ENCODE assay signal across 1 cellular context in the genomic region with DNA sequence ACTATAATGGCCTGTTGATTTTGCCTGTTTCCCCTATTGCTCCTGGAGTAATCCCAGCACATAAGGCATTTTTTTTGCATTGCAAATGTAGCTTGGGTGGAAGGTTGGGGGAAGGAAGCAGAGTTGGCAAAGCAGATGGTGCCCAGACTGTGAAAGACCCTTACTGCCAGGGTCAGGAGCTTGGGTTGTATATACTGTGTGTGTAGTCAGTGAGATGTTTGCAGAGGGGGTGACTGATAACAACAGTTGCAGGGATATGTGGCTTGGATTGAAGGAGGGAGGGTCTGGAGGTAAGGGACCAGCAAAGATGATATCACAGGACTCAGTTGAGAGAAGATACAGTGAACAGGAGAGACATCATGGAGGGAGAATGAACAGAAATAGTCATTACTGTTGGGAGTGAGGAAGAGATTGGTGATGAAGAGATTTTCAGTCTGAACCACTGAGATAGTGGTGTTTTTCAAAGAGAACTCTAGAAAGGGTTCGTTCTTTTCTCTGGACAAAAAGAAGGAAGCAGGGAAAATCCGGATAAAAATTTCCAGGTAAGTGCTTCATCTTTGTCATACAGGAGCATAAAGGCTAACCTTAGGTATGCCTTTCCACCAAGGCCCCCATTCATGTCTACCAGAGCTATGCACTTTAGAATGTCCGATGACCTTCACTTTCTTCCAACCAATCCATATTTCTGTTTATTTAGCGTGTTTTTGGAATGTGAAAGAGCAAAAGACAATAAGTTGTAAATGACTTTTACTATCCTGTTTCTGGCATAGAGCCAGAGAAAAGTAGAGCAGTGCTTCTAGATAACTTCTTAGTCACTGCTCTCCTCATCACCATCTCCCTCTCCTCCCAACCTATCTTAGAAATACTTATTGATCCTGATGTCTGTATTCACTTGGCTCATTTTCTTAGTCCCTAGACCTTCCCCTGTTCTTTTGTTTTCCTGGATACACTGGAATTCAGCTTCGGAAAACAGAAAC.
A peak's percentile ranks its signal among the peaks of the same experiment; 100 is the strongest.
TF ChIP-seq lines count a peak whose summit lies in the region.

No MANE protein-coding gene starts in this region.

TF ChIP-seq in HepG2, 621 proteins besides CTCF, POLR2A, EP300 and RAD21 (continued from another document and continues in another):
- TF ChIP-seq, protein P1, sequence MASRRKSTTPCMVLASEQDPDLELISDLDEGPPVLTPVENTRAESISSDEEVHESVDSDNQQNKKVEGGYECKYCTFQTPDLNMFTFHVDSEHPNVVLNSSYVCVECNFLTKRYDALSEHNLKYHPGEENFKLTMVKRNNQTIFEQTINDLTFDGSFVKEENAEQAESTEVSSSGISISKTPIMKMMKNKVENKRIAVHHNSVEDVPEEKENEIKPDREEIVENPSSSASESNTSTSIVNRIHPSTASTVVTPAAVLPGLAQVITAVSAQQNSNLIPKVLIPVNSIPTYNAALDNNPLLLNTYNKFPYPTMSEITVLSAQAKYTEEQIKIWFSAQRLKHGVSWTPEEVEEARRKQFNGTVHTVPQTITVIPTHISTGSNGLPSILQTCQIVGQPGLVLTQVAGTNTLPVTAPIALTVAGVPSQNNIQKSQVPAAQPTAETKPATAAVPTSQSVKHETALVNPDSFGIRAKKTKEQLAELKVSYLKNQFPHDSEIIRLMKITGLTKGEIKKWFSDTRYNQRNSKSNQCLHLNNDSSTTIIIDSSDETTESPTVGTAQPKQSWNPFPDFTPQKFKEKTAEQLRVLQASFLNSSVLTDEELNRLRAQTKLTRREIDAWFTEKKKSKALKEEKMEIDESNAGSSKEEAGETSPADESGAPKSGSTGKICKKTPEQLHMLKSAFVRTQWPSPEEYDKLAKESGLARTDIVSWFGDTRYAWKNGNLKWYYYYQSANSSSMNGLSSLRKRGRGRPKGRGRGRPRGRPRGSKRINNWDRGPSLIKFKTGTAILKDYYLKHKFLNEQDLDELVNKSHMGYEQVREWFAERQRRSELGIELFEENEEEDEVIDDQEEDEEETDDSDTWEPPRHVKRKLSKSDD (CRISPR knock-in tag; IDR thresholded peaks at IDR 0.05; ENCODE audit: low read depth) = 0 out of 2 replicates have a peak, but pooled peaks have one; percentile 57
- TF ChIP-seq ZSCAN30 (CRISPR knock-in tag; IDR thresholded peaks at IDR 0.05) = 0 out of 2 replicates have a peak, but pooled peaks have one; percentile 67
- TF ChIP-seq ARNT2 (CRISPR knock-in tag; IDR thresholded peaks at IDR 0.05; ENCODE audit: low read depth) = 0 out of 2 replicates have a peak, but pooled peaks have one; percentile 12
- TF ChIP-seq FOXM1 (CRISPR knock-in tag; IDR thresholded peaks at IDR 0.05) = no peak
- TF ChIP-seq, protein P2, sequence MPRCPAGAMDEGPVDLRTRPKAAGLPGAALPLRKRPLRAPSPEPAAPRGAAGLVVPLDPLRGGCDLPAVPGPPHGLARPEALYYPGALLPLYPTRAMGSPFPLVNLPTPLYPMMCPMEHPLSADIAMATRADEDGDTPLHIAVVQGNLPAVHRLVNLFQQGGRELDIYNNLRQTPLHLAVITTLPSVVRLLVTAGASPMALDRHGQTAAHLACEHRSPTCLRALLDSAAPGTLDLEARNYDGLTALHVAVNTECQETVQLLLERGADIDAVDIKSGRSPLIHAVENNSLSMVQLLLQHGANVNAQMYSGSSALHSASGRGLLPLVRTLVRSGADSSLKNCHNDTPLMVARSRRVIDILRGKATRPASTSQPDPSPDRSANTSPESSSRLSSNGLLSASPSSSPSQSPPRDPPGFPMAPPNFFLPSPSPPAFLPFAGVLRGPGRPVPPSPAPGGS (CRISPR knock-in tag; IDR thresholded peaks at IDR 0.05) = peak; percentile 69; the same call in 1 of the 2 replicates
- TF ChIP-seq KMT2A (CRISPR knock-in tag; IDR thresholded peaks at IDR 0.05) = peak; percentile 62; the same call in 1 of the 2 replicates
- TF ChIP-seq ZFP90 (CRISPR knock-in tag; IDR thresholded peaks at IDR 0.05; ENCODE audit: borderline replicate concordance) = peak; percentile 55; the same call in 1 of the 2 replicates
- no peak for TF ChIP-seq MAF1 (CRISPR knock-in tag; IDR thresholded peaks at IDR 0.05; ENCODE audit: borderline replicate concordance)
- TF ChIP-seq GABPA (IDR thresholded peaks at IDR 0.05; ENCODE audit: low read depth, low read length) = no peak
- no peak; the same call in none of the 2 replicates for TF ChIP-seq GABPA (CRISPR knock-in tag; IDR thresholded peaks at IDR 0.05; ENCODE audit: low read depth)
- TF ChIP-seq RBFOX2 (IDR thresholded peaks at IDR 0.05; ENCODE audit: low read depth, low read length) = no peak
- TF ChIP-seq, protein P3, sequence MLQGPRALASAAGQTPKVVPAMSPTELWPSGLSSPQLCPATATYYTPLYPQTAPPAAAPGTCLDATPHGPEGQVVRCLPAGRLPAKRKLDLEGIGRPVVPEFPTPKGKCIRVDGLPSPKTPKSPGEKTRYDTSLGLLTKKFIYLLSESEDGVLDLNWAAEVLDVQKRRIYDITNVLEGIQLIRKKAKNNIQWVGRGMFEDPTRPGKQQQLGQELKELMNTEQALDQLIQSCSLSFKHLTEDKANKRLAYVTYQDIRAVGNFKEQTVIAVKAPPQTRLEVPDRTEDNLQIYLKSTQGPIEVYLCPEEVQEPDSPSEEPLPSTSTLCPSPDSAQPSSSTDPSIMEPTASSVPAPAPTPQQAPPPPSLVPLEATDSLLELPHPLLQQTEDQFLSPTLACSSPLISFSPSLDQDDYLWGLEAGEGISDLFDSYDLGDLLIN (CRISPR knock-in tag; IDR thresholded peaks at IDR 0.05; ENCODE audit: borderline replicate concordance) = no peak
- no peak for TF ChIP-seq ZNF10 (CRISPR knock-in tag; IDR thresholded peaks at IDR 0.05; ENCODE audit: borderline replicate concordance, low read depth)
- TF ChIP-seq ZNF557 (CRISPR knock-in tag; IDR thresholded peaks at IDR 0.05) = no peak
- no peak for TF ChIP-seq ZNF225 (CRISPR knock-in tag; IDR thresholded peaks at IDR 0.05)
- 0 out of 2 replicates have a peak, but pooled peaks have one; percentile 31 for TF ChIP-seq ZNF12 (CRISPR knock-in tag; IDR thresholded peaks at IDR 0.05)
- 0 out of 2 replicates have a peak, but pooled peaks have one; percentile 32 for TF ChIP-seq MAZ (IDR thresholded peaks at IDR 0.05; ENCODE audit: borderline replicate concordance, low read depth, low read length)
- TF ChIP-seq MAZ (CRISPR knock-in tag; IDR thresholded peaks at IDR 0.05; ENCODE audit: low read depth) = peak; percentile 43; the same call in 1 of the 2 replicates
- TF ChIP-seq, protein P4, sequence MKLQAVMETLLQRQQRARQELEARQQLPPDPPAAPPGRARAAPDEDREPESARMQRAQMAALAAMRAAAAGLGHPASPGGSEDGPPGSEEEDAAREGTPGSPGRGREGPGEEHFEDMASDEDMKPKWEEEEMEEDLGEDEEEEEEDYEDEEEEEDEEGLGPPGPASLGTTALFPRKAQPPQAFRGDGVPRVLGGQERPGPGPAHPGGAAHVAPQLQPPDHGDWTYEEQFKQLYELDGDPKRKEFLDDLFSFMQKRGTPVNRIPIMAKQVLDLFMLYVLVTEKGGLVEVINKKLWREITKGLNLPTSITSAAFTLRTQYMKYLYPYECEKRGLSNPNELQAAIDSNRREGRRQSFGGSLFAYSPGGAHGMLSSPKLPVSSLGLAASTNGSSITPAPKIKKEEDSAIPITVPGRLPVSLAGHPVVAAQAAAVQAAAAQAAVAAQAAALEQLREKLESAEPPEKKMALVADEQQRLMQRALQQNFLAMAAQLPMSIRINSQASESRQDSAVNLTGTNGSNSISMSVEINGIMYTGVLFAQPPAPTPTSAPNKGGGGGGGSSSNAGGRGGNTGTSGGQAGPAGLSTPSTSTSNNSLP (IDR thresholded peaks at IDR 0.05; ENCODE audit: low read depth, low read length) = peak; percentile 85
- TF ChIP-seq, protein P5, sequence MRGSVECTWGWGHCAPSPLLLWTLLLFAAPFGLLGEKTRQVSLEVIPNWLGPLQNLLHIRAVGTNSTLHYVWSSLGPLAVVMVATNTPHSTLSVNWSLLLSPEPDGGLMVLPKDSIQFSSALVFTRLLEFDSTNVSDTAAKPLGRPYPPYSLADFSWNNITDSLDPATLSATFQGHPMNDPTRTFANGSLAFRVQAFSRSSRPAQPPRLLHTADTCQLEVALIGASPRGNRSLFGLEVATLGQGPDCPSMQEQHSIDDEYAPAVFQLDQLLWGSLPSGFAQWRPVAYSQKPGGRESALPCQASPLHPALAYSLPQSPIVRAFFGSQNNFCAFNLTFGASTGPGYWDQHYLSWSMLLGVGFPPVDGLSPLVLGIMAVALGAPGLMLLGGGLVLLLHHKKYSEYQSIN (CRISPR knock-in tag; IDR thresholded peaks at IDR 0.05; ENCODE audit: borderline replicate concordance) = no peak
- peak; percentile 90 for TF ChIP-seq BCL6 (CRISPR knock-in tag; IDR thresholded peaks at IDR 0.05)
- TF ChIP-seq GABPB1 (CRISPR knock-in tag; IDR thresholded peaks at IDR 0.05) = peak; percentile 23; the same call in 1 of the 2 replicates
- no peak for TF ChIP-seq SCMH1 (CRISPR knock-in tag; IDR thresholded peaks at IDR 0.05; ENCODE audit: borderline replicate concordance)
- TF ChIP-seq, protein P6, sequence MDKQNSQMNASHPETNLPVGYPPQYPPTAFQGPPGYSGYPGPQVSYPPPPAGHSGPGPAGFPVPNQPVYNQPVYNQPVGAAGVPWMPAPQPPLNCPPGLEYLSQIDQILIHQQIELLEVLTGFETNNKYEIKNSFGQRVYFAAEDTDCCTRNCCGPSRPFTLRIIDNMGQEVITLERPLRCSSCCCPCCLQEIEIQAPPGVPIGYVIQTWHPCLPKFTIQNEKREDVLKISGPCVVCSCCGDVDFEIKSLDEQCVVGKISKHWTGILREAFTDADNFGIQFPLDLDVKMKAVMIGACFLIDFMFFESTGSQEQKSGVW (CRISPR knock-in tag; IDR thresholded peaks at IDR 0.05; ENCODE audit: borderline replicate concordance) = peak; percentile 66; the same call in 1 of the 2 replicates
- TF ChIP-seq, protein P7, sequence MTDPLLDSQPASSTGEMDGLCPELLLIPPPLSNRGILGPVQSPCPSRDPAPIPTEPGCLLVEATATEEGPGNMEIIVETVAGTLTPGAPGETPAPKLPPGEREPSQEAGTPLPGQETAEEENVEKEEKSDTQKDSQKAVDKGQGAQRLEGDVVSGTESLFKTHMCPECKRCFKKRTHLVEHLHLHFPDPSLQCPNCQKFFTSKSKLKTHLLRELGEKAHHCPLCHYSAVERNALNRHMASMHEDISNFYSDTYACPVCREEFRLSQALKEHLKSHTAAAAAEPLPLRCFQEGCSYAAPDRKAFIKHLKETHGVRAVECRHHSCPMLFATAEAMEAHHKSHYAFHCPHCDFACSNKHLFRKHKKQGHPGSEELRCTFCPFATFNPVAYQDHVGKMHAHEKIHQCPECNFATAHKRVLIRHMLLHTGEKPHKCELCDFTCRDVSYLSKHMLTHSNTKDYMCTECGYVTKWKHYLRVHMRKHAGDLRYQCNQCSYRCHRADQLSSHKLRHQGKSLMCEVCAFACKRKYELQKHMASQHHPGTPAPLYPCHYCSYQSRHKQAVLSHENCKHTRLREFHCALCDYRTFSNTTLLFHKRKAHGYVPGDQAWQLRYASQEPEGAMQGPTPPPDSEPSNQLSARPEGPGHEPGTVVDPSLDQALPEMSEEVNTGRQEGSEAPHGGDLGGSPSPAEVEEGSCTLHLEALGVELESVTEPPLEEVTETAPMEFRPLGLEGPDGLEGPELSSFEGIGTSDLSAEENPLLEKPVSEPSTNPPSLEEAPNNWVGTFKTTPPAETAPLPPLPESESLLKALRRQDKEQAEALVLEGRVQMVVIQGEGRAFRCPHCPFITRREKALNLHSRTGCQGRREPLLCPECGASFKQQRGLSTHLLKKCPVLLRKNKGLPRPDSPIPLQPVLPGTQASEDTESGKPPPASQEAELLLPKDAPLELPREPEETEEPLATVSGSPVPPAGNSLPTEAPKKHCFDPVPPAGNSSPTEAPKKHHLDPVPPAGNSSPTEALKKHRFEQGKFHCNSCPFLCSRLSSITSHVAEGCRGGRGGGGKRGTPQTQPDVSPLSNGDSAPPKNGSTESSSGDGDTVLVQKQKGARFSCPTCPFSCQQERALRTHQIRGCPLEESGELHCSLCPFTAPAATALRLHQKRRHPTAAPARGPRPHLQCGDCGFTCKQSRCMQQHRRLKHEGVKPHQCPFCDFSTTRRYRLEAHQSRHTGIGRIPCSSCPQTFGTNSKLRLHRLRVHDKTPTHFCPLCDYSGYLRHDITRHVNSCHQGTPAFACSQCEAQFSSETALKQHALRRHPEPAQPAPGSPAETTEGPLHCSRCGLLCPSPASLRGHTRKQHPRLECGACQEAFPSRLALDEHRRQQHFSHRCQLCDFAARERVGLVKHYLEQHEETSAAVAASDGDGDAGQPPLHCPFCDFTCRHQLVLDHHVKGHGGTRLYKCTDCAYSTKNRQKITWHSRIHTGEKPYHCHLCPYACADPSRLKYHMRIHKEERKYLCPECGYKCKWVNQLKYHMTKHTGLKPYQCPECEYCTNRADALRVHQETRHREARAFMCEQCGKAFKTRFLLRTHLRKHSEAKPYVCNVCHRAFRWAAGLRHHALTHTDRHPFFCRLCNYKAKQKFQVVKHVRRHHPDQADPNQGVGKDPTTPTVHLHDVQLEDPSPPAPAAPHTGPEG (CRISPR knock-in tag; IDR thresholded peaks at IDR 0.05) = no peak; the same call in 1 of the 2 replicates
- TF ChIP-seq, protein P8, sequence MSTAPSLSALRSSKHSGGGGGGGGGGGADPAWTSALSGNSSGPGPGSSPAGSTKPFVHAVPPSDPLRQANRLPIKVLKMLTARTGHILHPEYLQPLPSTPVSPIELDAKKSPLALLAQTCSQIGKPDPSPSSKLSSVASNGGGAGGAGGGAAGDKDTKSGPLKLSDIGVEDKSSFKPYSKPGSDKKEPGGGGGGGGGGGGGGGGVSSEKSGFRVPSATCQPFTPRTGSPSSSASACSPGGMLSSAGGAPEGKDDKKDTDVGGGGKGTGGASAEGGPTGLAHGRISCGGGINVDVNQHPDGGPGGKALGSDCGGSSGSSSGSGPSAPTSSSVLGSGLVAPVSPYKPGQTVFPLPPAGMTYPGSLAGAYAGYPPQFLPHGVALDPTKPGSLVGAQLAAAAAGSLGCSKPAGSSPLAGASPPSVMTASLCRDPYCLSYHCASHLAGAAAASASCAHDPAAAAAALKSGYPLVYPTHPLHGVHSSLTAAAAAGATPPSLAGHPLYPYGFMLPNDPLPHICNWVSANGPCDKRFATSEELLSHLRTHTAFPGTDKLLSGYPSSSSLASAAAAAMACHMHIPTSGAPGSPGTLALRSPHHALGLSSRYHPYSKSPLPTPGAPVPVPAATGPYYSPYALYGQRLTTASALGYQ (CRISPR knock-in tag; IDR thresholded peaks at IDR 0.05) = peak; percentile 76
- TF ChIP-seq ZNF724P (CRISPR knock-in tag; IDR thresholded peaks at IDR 0.05; ENCODE audit: borderline replicate concordance) = no peak
- TF ChIP-seq ZFP36L1 (CRISPR knock-in tag; IDR thresholded peaks at IDR 0.05) = peak; percentile 37; the same call in 1 of the 2 replicates
- TF ChIP-seq FOXK1 (CRISPR knock-in tag; IDR thresholded peaks at IDR 0.05; ENCODE audit: borderline replicate concordance, low read depth) = peak; percentile 89; the same call in 1 of the 2 replicates
- TF ChIP-seq ZNF354B (CRISPR knock-in tag; IDR thresholded peaks at IDR 0.05) = no peak
